In the genomic region with DNA sequence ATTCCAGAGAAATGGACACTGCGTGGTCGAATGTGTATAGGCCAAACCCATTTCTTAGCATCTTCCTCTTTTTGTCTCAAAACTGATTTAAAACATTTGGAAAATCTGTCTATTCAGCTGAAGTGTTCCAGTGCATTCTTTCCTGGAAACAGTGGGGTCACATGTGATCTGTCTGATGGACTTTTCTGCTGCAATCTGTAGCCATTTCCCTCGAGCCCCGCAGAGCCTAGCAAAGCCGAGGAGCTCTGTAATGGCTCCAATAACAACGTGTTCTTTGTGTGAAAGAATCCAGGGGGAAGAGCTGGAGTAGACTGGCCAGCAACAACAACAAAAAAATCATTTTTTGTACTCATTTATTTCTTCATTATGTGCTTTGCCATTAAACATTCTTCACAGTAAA, we compare ENCODE assay signal across 19 cellular contexts.
DNase-seq lines count a peak whose midpoint lies in the region; ATAC-seq and TF ChIP-seq lines count a peak whose summit lies in the region.
"Had no signal": no experiment of that assay in that cellular context is flagged by ENCODE, and none has a peak within 500 bp of the region (broad histone marks: within the 10 kb centered on the region; RNA-seq: fewer than 3 reads in every experiment).

No MANE protein-coding gene starts in this region.

- no peak for ATAC-seq in PC-3
- ATAC-seq: activated CD8-positive, alpha-beta memory T cell treated with anti-CD3 and anti-CD28 coated beads, Interleukin-2, amount 10 ng/mL, durations not matched to agents 7 days and 5 days had no signal

- H3K4me1 ChIP-seq in PC-3 (ENCODE audit: insufficient read depth, low read length) (peaks cover 15% of the 10 kb centered on the region), rectal smooth muscle tissue (ENCODE audit: control insufficient read depth, insufficient read depth, low read length) (no peaks in the 10 kb centered on the region)

- H3K4me3 ChIP-seq in PC-3 (ENCODE audit: low read length): no peak overlapping the region
- no peak overlapping the region for H3K4me3 ChIP-seq in rectal smooth muscle tissue (ENCODE audit: low read length)
- H3K4me3 ChIP-seq: cardiac muscle cell had no signal

- CTCF ChIA-PET in PC-3 (lab: Charles Lee): no interaction called here

- H3K9me3 Mint-ChIP-seq in chondrocyte (ENCODE audit: low read depth): no peaks in the 10 kb centered on the region
- H3K9me3 Mint-ChIP-seq: activated T-helper 2 cell treated with anti-CD3 and anti-CD28 coated beads, Interferon-gamma antibody, Interleukin-2, Interleukin-4, amounts not matched to agents 10 μg/mL and 5 μg/mL and 100 μg/mL, durations not matched to agents 14 hours and 24 hours and 36 hours had no signal

- H4K20me1 ChIP-seq in PC-3 (ENCODE audit: low read length): no peaks in the 10 kb centered on the region

- peaks cover 18% of the 10 kb centered on the region for H3K4me1 Mint-ChIP-seq in chondrocyte (ENCODE audit: low read depth)
- H3K4me1 Mint-ChIP-seq: activated CD8-positive, alpha-beta memory T cell treated with anti-CD3 and anti-CD28 coated beads, Interleukin-2, amount 10 ng/mL, durations not matched to agents 7 days and 5 days had no signal

- H3K4me3 Mint-ChIP-seq in chondrocyte (ENCODE audit: unreplicated experiment): no peak overlapping the region
- H3K4me3 Mint-ChIP-seq: activated CD8-positive, alpha-beta memory T cell treated with anti-CD3 and anti-CD28 coated beads, Interleukin-2, amount 10 ng/mL, durations not matched to agents 7 days and 5 days had no signal

- H3K9ac ChIP-seq in PC-3 (ENCODE audit: low read length) (no peak overlapping the region), rectal smooth muscle tissue (ENCODE audit: low read length) (no peak overlapping the region)

- intact Hi-C loops in PC-3 (cut with micrococcal nuclease): no loop called here

- POLR2A ChIA-PET in PC-3 (lab: Charles Lee; ENCODE audit: unreplicated experiment): no interaction called here

- TF ChIP-seq CTCF in PC-3 (conservative IDR thresholded peaks at IDR 0.05; ENCODE audit: low read depth, low read length): no peak
- no peak for TF ChIP-seq CTCF in chondrocyte (IDR thresholded peaks at IDR 0.05)

- DNase-seq in PC-3: no peak
- no peak for DNase-seq in chondrocyte (ENCODE audit: low spot score)
- DNase-seq in inferior parietal cortex (ENCODE audit: extremely low spot score): peak; percentile 11
- no peak for DNase-seq in SK-N-DZ (ENCODE audit: low spot score)
- DNase-seq in COLO668 (lab: John Stamatoyannopoulos, UW; ENCODE audit: unreplicated experiment): no peak
- no peak for DNase-seq in activated T-cell treated with anti-CD3 and anti-CD28 coated beads for 4 hours
- DNase-seq in NCI-H1092 (lab: John Stamatoyannopoulos, UW): no peak
- DNase-seq: activated CD4-positive, alpha-beta T cell treated with anti-CD3 and anti-CD28 coated beads for 4 hours; activated CD8-positive, alpha-beta memory T cell treated with anti-CD3 and anti-CD28 coated beads, Interleukin-2, amount 10 ng/mL, durations not matched to agents 7 days and 5 days; NCI-H1417 treated with DMSO at 0.1 percent for 48 hours; NCI-H526 treated with DMSO at 0.1 percent for 48 hours; SHP77; T-helper 1 cell had no signal

- no TSS peak for BruUV-seq in PC-3 (replicated peaks; lab: Mats Ljungman, UMichigan)

- no peaks in the 10 kb centered on the region for H3K27me3 Mint-ChIP-seq in chondrocyte (ENCODE audit: low read depth)
- H3K27me3 Mint-ChIP-seq: activated CD8-positive, alpha-beta memory T cell treated with anti-CD3 and anti-CD28 coated beads, Interleukin-2, amount 10 ng/mL, durations not matched to agents 7 days and 5 days had no signal

- H3K27me3 ChIP-seq in PC-3 (ENCODE audit: low read length) (0 out of 2 replicates have a peak, but pooled peaks cover under 1% of the 10 kb centered on the region), rectal smooth muscle tissue (ENCODE audit: control insufficient read depth, insufficient read depth, low read length) (no peaks in the 10 kb centered on the region)
- H3K27me3 ChIP-seq: cardiac muscle cell, foreskin keratinocyte had no signal

- H3K27ac ChIP-seq in PC-3 (ENCODE audit: low read length) (no peak overlapping the region), rectal smooth muscle tissue (ENCODE audit: low read depth, low read length) (peak overlapping the region; percentile 22)
- H3K27ac ChIP-seq: C4-2B, cardiac muscle cell, foreskin keratinocyte, HL-60 had no signal

- peak overlapping the region; percentile 34; the same call in 1 of the 2 replicates for H3K4me2 ChIP-seq in PC-3 (ENCODE audit: low read length)

- H3K27ac Mint-ChIP-seq in chondrocyte (ENCODE audit: unreplicated experiment): peak overlapping the region; percentile 49
- H3K27ac Mint-ChIP-seq: activated CD8-positive, alpha-beta memory T cell treated with anti-CD3 and anti-CD28 coated beads, Interleukin-2, amount 10 ng/mL, durations not matched to agents 7 days and 5 days; activated T-helper 2 cell treated with anti-CD3 and anti-CD28 coated beads, Interferon-gamma antibody, Interleukin-2, Interleukin-4, amounts not matched to agents 10 μg/mL and 5 μg/mL and 100 μg/mL, durations not matched to agents 14 hours and 24 hours and 36 hours had no signal

- no peaks in the 10 kb centered on the region for H3K36me3 Mint-ChIP-seq in chondrocyte (ENCODE audit: low read depth)
- H3K36me3 Mint-ChIP-seq: activated CD8-positive, alpha-beta memory T cell treated with anti-CD3 and anti-CD28 coated beads, Interleukin-2, amount 10 ng/mL, durations not matched to agents 7 days and 5 days had no signal

- no peaks in the 10 kb centered on the region for H3K9me3 ChIP-seq in PC-3 (ENCODE audit: low read length)

- no peaks in the 10 kb centered on the region for H3K79me2 ChIP-seq in PC-3 (ENCODE audit: low read length)

- H3K9me2 ChIP-seq in PC-3 (replicated peaks; ENCODE audit: low read length): no peaks in the 10 kb centered on the region

- no peak overlapping the region for H2AFZ ChIP-seq in PC-3 (ENCODE audit: low read length)

- H3K36me3 ChIP-seq in PC-3 (ENCODE audit: low read depth, low read length) (no peaks in the 10 kb centered on the region), rectal smooth muscle tissue (ENCODE audit: control insufficient read depth, insufficient read depth, low read length) (no peaks in the 10 kb centered on the region)
- H3K36me3 ChIP-seq: cardiac muscle cell had no signal

- H3F3A ChIP-seq in PC-3 (ENCODE audit: low read length, unreplicated experiment): no peaks in the 10 kb centered on the region
